21 cellular contexts compared by ENCODE assay signal in the genomic region with DNA sequence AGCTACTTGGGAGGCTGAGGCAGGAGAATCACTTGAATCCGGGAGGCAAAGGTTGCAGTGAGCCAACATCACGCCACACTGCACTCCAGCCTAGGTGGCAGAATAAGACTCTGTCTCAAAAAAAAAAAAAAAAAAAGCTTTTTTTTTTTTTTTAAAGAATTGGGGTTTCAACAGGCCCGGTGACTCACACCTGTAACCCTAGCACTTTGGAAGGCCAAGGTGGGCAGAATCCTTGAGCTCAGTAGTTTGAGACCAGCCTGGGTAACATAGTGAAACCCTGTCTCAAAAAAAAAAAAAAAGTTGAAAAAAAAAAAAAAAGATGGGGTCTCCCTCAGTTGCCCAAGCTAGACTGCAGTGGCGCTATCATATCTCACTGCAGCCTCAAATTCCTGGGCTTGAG. TPM values are rescaled to one million over a fixed set of nuclear protein-coding genes. Genes with fewer than 3 reads are reported as not detected.
DNase-seq lines count a peak whose midpoint lies in the region; ATAC-seq and TF ChIP-seq lines count a peak whose summit lies in the region.
"Had no signal": no experiment of that assay in that cellular context is flagged by ENCODE, and none has a peak within 500 bp of the region (broad histone marks: within the 10 kb centered on the region; RNA-seq: fewer than 3 reads in every experiment).

No MANE protein-coding gene starts in this region.

- no peak for ATAC-seq in HG03439 (IDR thresholded peaks at IDR 0.05; ENCODE audit: unreplicated experiment)
- no peak for ATAC-seq in HG03095 (IDR thresholded peaks at IDR 0.05; ENCODE audit: unreplicated experiment)
- ATAC-seq: right lobe of liver, upper lobe of right lung had no signal

- peak overlapping the region in 8 of 11 experiments; percentile 2 to 57 (median 21); a peak in 12 of 22 replicates for H3K4me2 ChIP-seq in BLaER1 treated with 17β-estradiol and CSF1 and Interleukin-3, amounts not matched to agents 10 nM and 100 nM

- H3K27me3 ChIP-seq in BLaER1 treated with 17β-estradiol and CSF1 and Interleukin-3, amounts not matched to agents 10 nM and 100 nM, result no peaks in the 10 kb centered on the region
- H3K27me3 ChIP-seq in muscle layer of colon (ENCODE audit: control insufficient read depth in 1 of 2, insufficient read depth in 2 of 2, low read length in 2 of 2), result no peaks in the 10 kb centered on the region
- H3K27me3 ChIP-seq: ovary, Peyer's patch, right lobe of liver, upper lobe of right lung had no signal

- peak overlapping the region in 6 of 11 experiments; percentile 3 to 47 (median 34); a peak in 5 of 22 replicates for H3K9ac ChIP-seq in BLaER1 treated with 17β-estradiol and CSF1 and Interleukin-3, amounts not matched to agents 10 nM and 100 nM
- H3K9ac ChIP-seq in muscle layer of colon (ENCODE audit: low read length), result peak overlapping the region; percentile 34

- H3K27ac ChIP-seq in 22Rv1, result peak overlapping the region; percentile 44; the same call in 1 of the 2 replicates
- peak overlapping the region in 7 of 11 experiments; percentile 9 to 30 (median 26); a peak in 5 of 22 replicates for H3K27ac ChIP-seq in BLaER1 treated with 17β-estradiol and CSF1 and Interleukin-3, amounts not matched to agents 10 nM and 100 nM
- H3K27ac ChIP-seq in muscle layer of colon (ENCODE audit: low read depth, low read length), result no peak overlapping the region
- H3K27ac ChIP-seq: ovary, Peyer's patch, right lobe of liver, upper lobe of right lung had no signal

- no peak overlapping the region for H3K4me3 Mint-ChIP-seq in activated naive CD8-positive, alpha-beta T cell treated with anti-CD3 and anti-CD28 coated beads for 36 hours

- no peaks in the 10 kb centered on the region for H3K9me3 Mint-ChIP-seq in activated naive CD8-positive, alpha-beta T cell treated with anti-CD3 and anti-CD28 coated beads for 36 hours

- peaks cover 47% of the 10 kb centered on the region for H3K4me1 Mint-ChIP-seq in activated naive CD8-positive, alpha-beta T cell treated with anti-CD3 and anti-CD28 coated beads for 36 hours

- no peaks in the 10 kb centered on the region for H3K27me3 Mint-ChIP-seq in activated naive CD8-positive, alpha-beta T cell treated with anti-CD3 and anti-CD28 coated beads for 36 hours

- DNase-seq in activated naive CD8-positive, alpha-beta T cell treated with anti-CD3 and anti-CD28 coated beads for 36 hours, result no peak
- no peak for DNase-seq in SKM-1 treated with dmso at 0.1 percent for 144 hours (lab: John Stamatoyannopoulos, UW; ENCODE audit: unreplicated experiment)
- no peak for DNase-seq in SHP77 treated with DMSO at 0.1 percent for 48 hours (lab: John Stamatoyannopoulos, UW)
- DNase-seq: activated CD4-positive, CD25-positive, alpha-beta regulatory T cell treated with anti-CD3 and anti-CD28 coated beads, Interleukin-2, amount 50 U/mL, for 72 hours; activated effector memory CD4-positive, alpha-beta T cell treated with Interleukin-2 at 50 U/mL for 16 hours; AML-193; cerebellar nuclear complex; effector CD4-positive, alpha-beta T cell; MM.1S; NCI-H1694; NCI-H226; ovary; Peyer's patch; stimulated activated naive CD4-positive, alpha-beta T cell; upper lobe of right lung had no signal

- no peak for TF ChIP-seq CTCF in 22Rv1 (IDR thresholded peaks at IDR 0.05)

- H4K20me1 ChIP-seq in BLaER1 treated with 17β-estradiol and CSF1 and Interleukin-3, amounts not matched to agents 10 nM and 100 nM, result peaks cover 19 to 70% (median 26%) of the 10 kb centered on the region in 11 experiments

- H3K27ac Mint-ChIP-seq in activated naive CD8-positive, alpha-beta T cell treated with anti-CD3 and anti-CD28 coated beads for 36 hours, result peak overlapping the region; percentile 45

- peaks cover 0 to 19% (median 4%) of the 10 kb centered on the region in 11 experiments; a peak in 10 of 22 replicates for H3K36me3 ChIP-seq in BLaER1 treated with 17β-estradiol and CSF1 and Interleukin-3, amounts not matched to agents 10 nM and 100 nM
- no peaks in the 10 kb centered on the region for H3K36me3 ChIP-seq in muscle layer of colon (ENCODE audit: insufficient read depth, low read length)
- H3K36me3 ChIP-seq: ovary, Peyer's patch, right lobe of liver, upper lobe of right lung had no signal

- H3K4me1 ChIP-seq in BLaER1 treated with 17β-estradiol and CSF1 and Interleukin-3, amounts not matched to agents 10 nM and 100 nM, result peaks cover 41 to 84% (median 60%) of the 10 kb centered on the region in 10 experiments
- peaks cover 60% of the 10 kb centered on the region for H3K4me1 ChIP-seq in muscle layer of colon (ENCODE audit: insufficient read depth, low read length)

- H3K4me3 ChIP-seq in BLaER1 treated with 17β-estradiol and CSF1 and Interleukin-3, amounts not matched to agents 10 nM and 100 nM, result no peak overlapping the region
- no peak overlapping the region for H3K4me3 ChIP-seq in muscle layer of colon (ENCODE audit: low read depth in 1 of 2, low read length in 2 of 2)
- H3K4me3 ChIP-seq: ovary, Peyer's patch, right lobe of liver, upper lobe of right lung had no signal

- peaks cover 34% of the 10 kb centered on the region for H3K36me3 Mint-ChIP-seq in activated naive CD8-positive, alpha-beta T cell treated with anti-CD3 and anti-CD28 coated beads for 36 hours

- H3K9me3 ChIP-seq in BLaER1 treated with 17β-estradiol and CSF1 and Interleukin-3, amounts not matched to agents 10 nM and 100 nM (replicated peaks in 1 of 11), result no peaks in the 10 kb centered on the region
- H3K9me3 ChIP-seq in muscle layer of colon (ENCODE audit: low read length), result no peaks in the 10 kb centered on the region
- H3K9me3 ChIP-seq: ovary, Peyer's patch, right lobe of liver, upper lobe of right lung had no signal

RNA-seq across cellular contexts. Expression of gene HEXIM2, which starts 6.6 kb away (rescaled TPM):
- 1 to 10 TPM; 4.8 to 5.6 TPM for total RNA-seq in activated naive CD8-positive, alpha-beta T cell treated with anti-CD3 and anti-CD28 coated beads for 36 hours

RNA-seq across cellular contexts. Expression of gene HEXIM1, which starts 6.8 kb away (rescaled TPM):
- 10 to 100 TPM; 36.0 to 36.5 TPM for total RNA-seq in activated naive CD8-positive, alpha-beta T cell treated with anti-CD3 and anti-CD28 coated beads for 36 hours

RNA-seq across cellular contexts. Expression of gene ACBD4, which starts 19.5 kb away (rescaled TPM):
- 1 to 10 TPM; 8.6 to 8.9 TPM for total RNA-seq in activated naive CD8-positive, alpha-beta T cell treated with anti-CD3 and anti-CD28 coated beads for 36 hours

RNA-seq across cellular contexts. Expression of gene PLCD3, which starts 22.7 kb away (rescaled TPM):
- total RNA-seq in activated naive CD8-positive, alpha-beta T cell treated with anti-CD3 and anti-CD28 coated beads for 36 hours, result 1 to 10 TPM; 2.7 to 3.8 TPM
